Comparison of ENCODE assay signal across 16 cellular contexts in the genomic region with DNA sequence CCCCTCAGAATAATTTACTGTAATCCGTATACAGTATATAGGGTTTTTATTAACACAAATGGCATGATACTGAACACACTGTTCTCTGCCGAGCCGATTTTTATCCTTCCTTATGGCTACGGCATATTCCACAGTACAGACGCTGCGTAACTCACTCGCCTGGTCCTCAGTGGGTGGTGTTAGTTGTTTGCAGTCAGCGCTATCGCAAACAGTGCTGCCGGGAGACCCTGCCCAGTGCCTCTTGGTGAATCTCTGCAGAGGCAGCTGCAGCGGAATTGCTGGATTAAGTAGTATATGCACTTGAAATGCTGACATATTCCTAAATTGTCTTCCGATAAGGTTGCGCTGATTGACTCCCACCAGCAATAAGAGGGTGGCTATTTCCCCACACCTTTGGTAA.
DNase-seq lines count a peak whose midpoint lies in the region; ATAC-seq and TF ChIP-seq lines count a peak whose summit lies in the region.
"Had no signal": no experiment of that assay in that cellular context is flagged by ENCODE, and none has a peak within 500 bp of the region (broad histone marks: within the 10 kb centered on the region; RNA-seq: fewer than 3 reads in every experiment).

No MANE protein-coding gene starts in this region.

- TF ChIP-seq EP300 in stomach (IDR thresholded peaks at IDR 0.05): no peak

- TF ChIP-seq CTCF in A673 (conservative IDR thresholded peaks at IDR 0.05; ENCODE audit: low read depth, low read length): no peak
- no peak for TF ChIP-seq CTCF in stomach (IDR thresholded peaks at IDR 0.05)

- H3K36me3 ChIP-seq in A673 (ENCODE audit: insufficient read depth, low read length, poor library complexity, severe bottlenecking) (no peaks in the 10 kb centered on the region), H7 (replicated peaks; ENCODE audit: control insufficient read depth, insufficient read depth, low read length) (no peaks in the 10 kb centered on the region), stomach (no peaks in the 10 kb centered on the region)

- ATAC-seq in GM19463 (IDR thresholded peaks at IDR 0.05; ENCODE audit: unreplicated experiment): no peak
- ATAC-seq: T-cell had no signal

- BruUV-seq in A673 (replicated peaks; lab: Mats Ljungman, UMichigan): no TSS peak

- CTCF ChIA-PET in A673 (lab: Charles Lee): no interaction called here

- POLR2A ChIA-PET in A673 (lab: Charles Lee; ENCODE audit: low non-redundant PET): no interaction called here

- peaks cover 11% of the 10 kb centered on the region for H3K4me1 ChIP-seq in A673 (ENCODE audit: insufficient read depth, low read length, poor library complexity, severe bottlenecking)
- H3K4me1 ChIP-seq in stomach: peaks cover 0 to 9% (median 7%) of the 10 kb centered on the region in 4 donors

- H3K9me3 ChIP-seq in A673 (ENCODE audit: low read depth, low read length, poor library complexity, severe bottlenecking) (no peaks in the 10 kb centered on the region), stomach (peaks cover 0 to 6% (median 0%) of the 10 kb centered on the region in 4 donors)

- DNase-seq in A673 (ENCODE audit: low spot score) (peak; percentile 36), H7 (peak; percentile 18), NCI-H2227 (lab: John Stamatoyannopoulos, UW; ENCODE audit: unreplicated experiment) (peak; percentile 57), ecto neural progenitor cell (ENCODE audit: low spot score) (peak; percentile 29), stomach (no peak)
- no peak for DNase-seq in activated T-cell treated with anti-CD3 and anti-CD28 coated beads, Interleukin-2, amount 50 U/mL, for 1 hour
- DNase-seq: C1 segment of cervical spinal cord; CD8-positive, alpha-beta memory T cell; DMS79 treated with DMSO at 0.1 percent for 48 hours; HCEC 1CT; KBM-7; NCI-H2029; NK-92 treated with Interleukin-12 subunit alpha and Interleukin-12 subunit beta, amount 100 ng/mL, for 24 hours; Right ventricle myocardium superior; T-cell had no signal

- no peak overlapping the region for H3K27ac ChIP-seq in A673 (ENCODE audit: low read depth, low read length, poor library complexity, severe bottlenecking)
- no peak overlapping the region for H3K27ac ChIP-seq in stomach

- H3K4me3 ChIP-seq in A673 (ENCODE audit: low read depth, low read length, poor library complexity, severe bottlenecking) (no peak overlapping the region), H7 (ENCODE audit: insufficient read depth, low read depth, low read length) (no peak overlapping the region), stomach (no peak overlapping the region)

- H3K27me3 ChIP-seq in A673 (replicated peaks; ENCODE audit: insufficient read depth, low read depth, low read length, poor library complexity) (peaks cover 16% of the 10 kb centered on the region), H7 (ENCODE audit: control insufficient read depth, insufficient read depth, low read length) (peaks cover 8% of the 10 kb centered on the region), stomach (peaks cover 0 to 67% (median 21%) of the 10 kb centered on the region in 3 donors)

- WGBS in stomach, 5 donors: 29 to 44% (median 35%) methylated on average over 13 of the region's 13 CpGs

- intact Hi-C loops in A673 (cut with micrococcal nuclease; ENCODE audit: unreplicated experiment): loop anchor here (5.0 kb wide), 1 partner anchor 296 kb away; no protein-coding TSS in a partner anchor
- intact Hi-C loops in stomach (cut with DNase I; ENCODE audit: low total_unique reads): loop anchor here (10.0 kb wide), 1 partner anchor 269 kb away; no protein-coding TSS in a partner anchor

- TF ChIP-seq POLR2A in stomach (IDR thresholded peaks at IDR 0.05): no peak

Comparison
In these comparisons a context has a peak if more than half of its experiments do, and no peak if none do; other contexts are left out.
1. DNase-seq: peak in A673 (single experiment), H7 (single experiment), NCI-H2227 (single experiment) and ecto neural progenitor cell (single experiment); none in stomach (single experiment) and activated T-cell treated with anti-CD3 and anti-CD28 coated beads, Interleukin-2, amount 50 U/mL, for 1 hour (single experiment).